ENCODE assay signal across 8 cellular contexts in the genomic region with DNA sequence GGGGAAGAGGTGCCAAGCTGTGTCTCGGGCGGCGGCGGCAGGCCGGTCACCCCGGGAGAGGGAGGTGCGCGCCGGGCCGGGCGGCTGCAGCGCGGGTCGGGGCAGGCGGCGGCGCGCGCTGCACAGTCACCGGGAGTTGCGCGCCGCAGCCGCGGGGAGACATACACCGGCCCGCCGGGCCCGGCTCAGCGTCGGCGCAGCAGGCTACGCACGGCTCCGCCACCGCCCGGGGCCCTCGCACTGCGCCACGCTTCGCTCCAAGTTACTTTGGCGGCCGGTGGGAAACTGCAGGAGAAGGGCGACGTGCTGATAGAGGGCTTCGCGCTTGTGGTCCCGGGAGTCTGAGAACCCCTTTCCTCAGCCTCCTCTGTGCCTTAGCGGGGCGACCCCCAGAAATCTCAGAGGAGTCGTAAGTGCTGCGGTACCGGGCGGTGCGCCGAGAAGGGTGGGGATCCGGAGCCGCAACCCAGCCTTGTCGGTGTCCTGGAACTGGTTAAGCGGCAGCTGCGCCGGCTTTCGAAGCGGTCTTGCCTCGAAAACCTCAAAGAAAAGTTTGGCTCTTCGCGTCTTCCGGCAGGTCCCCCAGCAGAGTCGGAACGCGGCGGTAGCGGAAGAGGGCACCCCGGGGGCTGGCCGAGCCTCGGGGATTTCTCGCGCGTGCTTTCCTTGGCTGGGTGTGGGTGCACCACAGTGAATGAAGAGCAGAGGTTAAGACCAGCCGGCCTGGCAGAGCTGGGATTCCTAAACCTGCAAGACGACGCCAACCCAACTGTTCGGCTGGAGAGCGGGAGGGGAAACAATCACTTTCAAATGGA. TPM values are rescaled to one million over a fixed set of nuclear protein-coding genes. Genes with fewer than 3 reads are reported as not detected.
DNase-seq lines count a peak whose midpoint lies in the region; ATAC-seq and TF ChIP-seq lines count a peak whose summit lies in the region.

EFNA5 (minus strand) TSS at position 11 of the 815 bp plus-strand sequence.

- no peaks in the 10 kb centered on the region for H3K9me3 ChIP-seq in skeletal muscle tissue (ENCODE audit: control insufficient read depth in 3 of 3, low read length in 3 of 3)

- no peaks in the 10 kb centered on the region for H3K36me3 ChIP-seq in skeletal muscle tissue (ENCODE audit: control insufficient read depth in 3 of 3, insufficient read depth in 3 of 3, low read length in 3 of 3)

- peaks cover 21 to 33% (median 31%) of the 10 kb centered on the region in 3 donors for H3K4me1 ChIP-seq in skeletal muscle tissue (ENCODE audit: control insufficient read depth in 3 of 3, insufficient read depth in 3 of 3, low read length in 3 of 3)

- H3K36me3 Mint-ChIP-seq in CD14-positive monocyte (peaks cover 2 to 10% of the 10 kb centered on the region in 2 donors), immature natural killer cell (no peaks in the 10 kb centered on the region)

- H3K27ac ChIP-seq in caudate nucleus (ENCODE audit: low read depth, low read length) (peak within 1 kb of the TSS; percentile 52), skeletal muscle tissue (ENCODE audit: low read depth, low read length) (no peak within 1 kb of the TSS)

- H3K27me3 Mint-ChIP-seq in CD14-positive monocyte (ENCODE audit: low read depth in 3 of 3), result peaks cover 69 to 85% (median 73%) of the 10 kb centered on the region in 3 donors
- peaks cover 27 to 35% (median 28%) of the 10 kb centered on the region in 3 donors for H3K27me3 Mint-ChIP-seq in immature natural killer cell (ENCODE audit: low read depth in 3 of 3)

- no peak for TF ChIP-seq CTCF in CD14-positive monocyte (IDR thresholded peaks at IDR 0.05)

- H3K27ac Mint-ChIP-seq in CD14-positive monocyte (peak within 1 kb of the TSS in 1 of 7 donors; percentile 45), immature natural killer cell (peak within 1 kb of the TSS in 3 of 6 donors; percentile 30 to 59 (median 53))

- DNase-seq in CD14-positive monocyte (ENCODE audit: low spot score) (no peak), RKO (ENCODE audit: low spot score) (peak; percentile 68), caudate nucleus (lab: John Stamatoyannopoulos, UW) (peak in 26 of 61 donors; percentile 9 to 67 (median 44)), immature natural killer cell (peak; percentile 36 to 49 (median 49)), SKM-1 (lab: John Stamatoyannopoulos, UW; ENCODE audit: unreplicated experiment) (no peak)

- H3K4me3 Mint-ChIP-seq in CD14-positive monocyte (peak within 1 kb of the TSS; percentile 67 to 94), immature natural killer cell (peak within 1 kb of the TSS; percentile 84 to 92 (median 90))

- peak within 1 kb of the TSS; percentile 71 to 83 (median 77) for H3K4me3 ChIP-seq in skeletal muscle tissue (ENCODE audit: low read length in 3 of 3)

- ATAC-seq in GM18909 (IDR thresholded peaks at IDR 0.05; ENCODE audit: poor library complexity, unreplicated experiment) (peak; percentile 35), HG03460 (IDR thresholded peaks at IDR 0.05; ENCODE audit: unreplicated experiment) (peak; percentile 40)

- H3K27me3 ChIP-seq in skeletal muscle tissue (ENCODE audit: control insufficient read depth in 3 of 3, insufficient read depth in 3 of 3, low read length in 3 of 3), result peaks cover 15 to 32% (median 15%) of the 10 kb centered on the region in 3 donors

- H3K9ac ChIP-seq in skeletal muscle tissue (ENCODE audit: low read depth in 1 of 3, low read length in 3 of 3), result peak within 1 kb of the TSS; percentile 43 to 78 (median 68)

- intact Hi-C loops in CD14-positive monocyte (cut with micrococcal nuclease), result no loop called here

- peaks cover 33% of the 10 kb centered on the region for H3K4me1 Mint-ChIP-seq in CD14-positive monocyte
- peaks cover 33 to 44% of the 10 kb centered on the region in 2 donors for H3K4me1 Mint-ChIP-seq in immature natural killer cell

- H3K9me3 Mint-ChIP-seq in CD14-positive monocyte (peaks cover 0 to 12% (median 9%) of the 10 kb centered on the region in 7 donors), immature natural killer cell (no peaks in the 10 kb centered on the region)

RNA-seq across cellular contexts. Expression of gene EFNA5, which starts in this region (rescaled TPM):
- polyA plus RNA-seq in CD14-positive monocyte (not detected), immature natural killer cell (1 to 10 TPM in 2 of 3 donors, under 1 TPM in 1; 0.73 to 2.6 (median 1.7) TPM)
- total RNA-seq in skeletal muscle tissue, result 8.4 TPM

Comparison
In these comparisons a context has a peak if more than half of its experiments do, and no peak if none do; other contexts are left out.
1. DNase-seq: peak in RKO (single experiment) and immature natural killer cell (3 of 3); none in CD14-positive monocyte (single experiment) and SKM-1 (single experiment).